In genomic region chr9:137278061-137278912, GRCh38 we compare ENCODE assay signal across 9 cellular contexts. TPM values are rescaled to one million over a fixed set of nuclear protein-coding genes. Genes with fewer than 3 reads are reported as not detected.
DNase-seq lines count a peak whose midpoint lies in the region; ATAC-seq and TF ChIP-seq lines count a peak whose summit lies in the region.
"Had no signal": no experiment of that assay in that cellular context is flagged by ENCODE, and none has a peak within 500 bp of the region (broad histone marks: within the 10 kb centered on the region; RNA-seq: fewer than 3 reads in every experiment).

No MANE protein-coding gene starts in this region.

- H3K27ac ChIP-seq in OCI-LY7 (ENCODE audit: low read depth, low read length, poor library complexity, severe bottlenecking): peak overlapping the region; percentile 77
- no peak overlapping the region for H3K27ac ChIP-seq in endodermal cell (ENCODE audit: low read depth, low read length)
- peak overlapping the region; percentile 32 for H3K27ac ChIP-seq in muscle layer of colon (ENCODE audit: low read depth, low read length)

- peaks cover 10% of the 10 kb centered on the region for H3K27me3 Mint-ChIP-seq in endodermal cell (ENCODE audit: insufficient read depth)

- H3K4me3 Mint-ChIP-seq in endodermal cell: peak overlapping the region; percentile 59

- H3K4me2 ChIP-seq in OCI-LY7 (ENCODE audit: low read length): peak overlapping the region; percentile 81

- peak overlapping the region; percentile 55 for H3K9ac ChIP-seq in endodermal cell (ENCODE audit: extremely low read depth, low read length, poor library complexity, severe bottlenecking)
- H3K9ac ChIP-seq in muscle layer of colon (ENCODE audit: low read length): no peak overlapping the region

- 43 to 56% methylated on average over 27 to 84 of the region's 84 CpGs for WGBS in endodermal cell (ENCODE audit: insufficient coverage in 1 of 2, insufficient read length in 1 of 2), 2 experiments

- H3K4me3 ChIP-seq in OCI-LY7 (ENCODE audit: low read depth, low read length, poor library complexity, severe bottlenecking) (peak overlapping the region; percentile 69), endodermal cell (ENCODE audit: low read length) (peak overlapping the region; percentile 73), muscle layer of colon (ENCODE audit: low read depth in 1 of 2, low read length in 2 of 2) (peak overlapping the region; percentile 38)

- BruUV-seq in OCI-LY7 (replicated peaks; lab: Mats Ljungman, UMichigan): no TSS peak

- no peaks in the 10 kb centered on the region for H3K9me3 ChIP-seq in OCI-LY7 (ENCODE audit: low read length)
- H3K9me3 ChIP-seq in endodermal cell (ENCODE audit: control insufficient read depth, low read length): no peaks in the 10 kb centered on the region
- H3K9me3 ChIP-seq in muscle layer of colon (ENCODE audit: low read length): no peaks in the 10 kb centered on the region

- H3K27me3 ChIP-seq in endodermal cell (ENCODE audit: control insufficient read depth, insufficient read depth, low read length, poor library complexity, severe bottlenecking): no peaks in the 10 kb centered on the region
- H3K27me3 ChIP-seq in muscle layer of colon (ENCODE audit: control insufficient read depth in 1 of 2, insufficient read depth in 2 of 2, low read length in 2 of 2): peaks cover 0 to 57% of the 10 kb centered on the region in 2 donors

- H3K4me1 ChIP-seq in OCI-LY7 (ENCODE audit: insufficient read depth, low read length, poor library complexity, severe bottlenecking) (peaks cover 77% of the 10 kb centered on the region), endodermal cell (ENCODE audit: control insufficient read depth, insufficient read depth, low read length) (peaks cover 10% of the 10 kb centered on the region), muscle layer of colon (ENCODE audit: insufficient read depth, low read length) (peaks cover 4% of the 10 kb centered on the region)

- H3K9me3 Mint-ChIP-seq in endodermal cell: no peaks in the 10 kb centered on the region

- peak overlapping the region; percentile 80 for H3K27ac Mint-ChIP-seq in endodermal cell

- CTCF ChIA-PET in OCI-LY7 (lab: Charles Lee; ENCODE audit: unreplicated experiment): no interaction called here

- intact Hi-C loops in OCI-LY7 (cut with micrococcal nuclease; ENCODE audit: unreplicated experiment): no loop called here

- H3K36me3 ChIP-seq in OCI-LY7 (ENCODE audit: insufficient read depth, low read length): peaks cover 5% of the 10 kb centered on the region; the same call in 1 of the 2 replicates
- H3K36me3 ChIP-seq in endodermal cell (ENCODE audit: control insufficient read depth, insufficient read depth, low read length): peaks cover 6% of the 10 kb centered on the region
- H3K36me3 ChIP-seq in muscle layer of colon (ENCODE audit: insufficient read depth, low read length): no peaks in the 10 kb centered on the region

- H4K20me1 ChIP-seq in OCI-LY7 (ENCODE audit: insufficient read depth, low read length): no peaks in the 10 kb centered on the region

- peaks cover 20% of the 10 kb centered on the region for H3K4me1 Mint-ChIP-seq in endodermal cell

- H2AFZ ChIP-seq in OCI-LY7 (ENCODE audit: low read length): no peak overlapping the region

- peaks cover 11% of the 10 kb centered on the region for H3K36me3 Mint-ChIP-seq in endodermal cell (ENCODE audit: low read depth)

- H3K79me2 ChIP-seq in OCI-LY7 (ENCODE audit: insufficient read depth, low read depth, low read length): no peaks in the 10 kb centered on the region

- no peak for TF ChIP-seq CTCF in OCI-LY7 (conservative IDR thresholded peaks at IDR 0.05; ENCODE audit: low read length)
- TF ChIP-seq CTCF in endodermal cell (conservative IDR thresholded peaks at IDR 0.05): no peak

- DNase-seq in OCI-LY7 (ENCODE audit: low spot score) (peak; percentile 68), endodermal cell (peak; percentile 84), cerebellum (ENCODE audit: low spot score) (no peak), NCI-H1105 treated with DMSO at 0.1 percent for 48 hours (lab: John Stamatoyannopoulos, UW) (no peak)

- ATAC-seq in GM18907 (IDR thresholded peaks at IDR 0.05; ENCODE audit: unreplicated experiment) (peak; percentile 2), GM19328 (IDR thresholded peaks at IDR 0.05; ENCODE audit: unreplicated experiment) (no peak), HG02759 (IDR thresholded peaks at IDR 0.05; ENCODE audit: unreplicated experiment) (no peak)

- POLR2A ChIA-PET in OCI-LY7 (lab: Charles Lee): interaction anchor here (0.9 to 1.5 kb wide), 3 partner anchors 9 to 42 kb away, joined by 3 to 4 read pairs (median 3); no protein-coding TSS in a partner anchor

- no peaks in the 10 kb centered on the region for H3K9me2 ChIP-seq in OCI-LY7 (ENCODE audit: insufficient read depth, low read length)

RNA-seq across cellular contexts. Expression of gene TOR4A, which starts 0.8 kb away (rescaled TPM):
- 11.6 and 11.7 TPM in 2 replicates for total RNA-seq in OCI-LY7 (2014; rRNA removed; shearing (Covaris generic))
- total RNA-seq in OCI-LY7 (2022) (19.7 and 22.3 TPM in 2 replicates), endodermal cell (10 to 100 TPM; 14.2 to 18.9 TPM), cerebellum (0.91 TPM)
- polyA plus RNA-seq in endodermal cell (2013, experiment 1 of 2): 4.6 TPM
- polyA plus RNA-seq in endodermal cell (2013, experiment 2 of 2): 5.1 TPM

RNA-seq across cellular contexts. Expression of gene NELFB, which starts 23.2 kb away (rescaled TPM):
- 59.5 and 62.6 TPM in 2 replicates for total RNA-seq in OCI-LY7 (2014; rRNA removed; shearing (Covaris generic))
- total RNA-seq in OCI-LY7 (2022) (74.8 and 76.1 TPM in 2 replicates), endodermal cell (10 to 100 TPM; 73.3 to 86.6 TPM), cerebellum (27.1 TPM)
- polyA plus RNA-seq in endodermal cell (2013, experiment 1 of 2): 56.8 TPM
- polyA plus RNA-seq in endodermal cell (2013, experiment 2 of 2): 55.1 TPM

RNA-seq across cellular contexts. Expression of gene NRARP, which starts 23.8 kb away (rescaled TPM):
- total RNA-seq in OCI-LY7 (2014; rRNA removed; shearing (Covaris generic)): 6.9 TPM in 2 replicates
- total RNA-seq in OCI-LY7 (2022) (6.4 and 8.9 TPM in 2 replicates), endodermal cell (10 to 100 TPM; 12.1 to 12.9 TPM), cerebellum (4.4 TPM)
- 59.0 TPM for polyA plus RNA-seq in endodermal cell (2013, experiment 1 of 2)
- 52.6 TPM for polyA plus RNA-seq in endodermal cell (2013, experiment 2 of 2)
- total RNA-seq: M059J had no signal

RNA-seq across cellular contexts. Expression of gene STPG3, which starts 27.2 kb away (rescaled TPM):
- total RNA-seq in OCI-LY7 (2014; rRNA removed; shearing (Covaris generic)): 0.73 TPM in 1 of 2 replicates, not detected in the other
- 1.7 and 2.7 TPM in 2 replicates for total RNA-seq in OCI-LY7 (2022)
- not detected for total RNA-seq in endodermal cell
- polyA plus RNA-seq in endodermal cell (2013, experiment 1 of 2): not detected
- not detected for polyA plus RNA-seq in endodermal cell (2013, experiment 2 of 2)
- total RNA-seq in cerebellum: not detected
- total RNA-seq: M059J had no signal

RNA-seq across cellular contexts. Expression of gene TUBB4B, which starts 37.2 kb away (rescaled TPM):
- 376 and 417 TPM in 2 replicates for total RNA-seq in OCI-LY7 (2014; rRNA removed; shearing (Covaris generic))
- total RNA-seq in OCI-LY7 (2022): 402 and 443 TPM in 2 replicates
- 100 to 1,000 TPM; 328 to 415 TPM for total RNA-seq in endodermal cell
- polyA plus RNA-seq in endodermal cell (2013, experiment 1 of 2): 395 TPM
- polyA plus RNA-seq in endodermal cell (2013, experiment 2 of 2): 425 TPM
- 62.8 TPM for total RNA-seq in cerebellum

Comparison
In these comparisons a context has a peak if more than half of its experiments do, and no peak if none do; other contexts are left out.
1. DNase-seq: peak in OCI-LY7 (single experiment) and endodermal cell (single experiment); none in cerebellum (single experiment) and NCI-H1105 treated with DMSO at 0.1 percent for 48 hours (single experiment).
2. Peak in every context shown above with its lines, with median percentiles within 50 percentile points of each other: H3K4me3 ChIP-seq.